28 cellular contexts compared by ENCODE assay signal in genomic region chr11:9581556-9582161, GRCh38.
"Had no signal": no experiment of that assay in that cellular context is flagged by ENCODE, and none has a peak within 500 bp of the region (broad histone marks: within the 10 kb centered on the region; RNA-seq: fewer than 3 reads in every experiment).

No MANE protein-coding gene starts in this region.

- DNase-seq: activated B cell treated with CpG ODN at 0.5 μM for 24 hours; activated CD4-positive, alpha-beta T cell treated with anti-CD3 and anti-CD28 coated beads for 36 hours; activated CD8-positive, alpha-beta memory T cell treated with anti-CD3 and anti-CD28 coated beads, Interleukin-2, amount 10 ng/mL, durations not matched to agents 7 days and 5 days; activated CD8-positive, alpha-beta T cell treated with anti-CD3 and anti-CD28 coated beads for 36 hours; activated effector memory CD4-positive, alpha-beta T cell treated with anti-CD3 and anti-CD28 coated beads, Interleukin-2, amount 50 U/mL, for 16 hours; activated T-cell treated with anti-CD3 and anti-CD28 coated beads for 4 hours; brain microvascular endothelial cell; caudate nucleus; dorsolateral prefrontal cortex; effector memory CD8-positive, alpha-beta T cell; gastrocnemius medialis; hippocampal formation; kidney glomerular epithelial cell; left ventricle myocardium inferior; naive thymus-derived CD4-positive, alpha-beta T cell; retina; stimulated activated CD4-positive, alpha-beta T cell treated with anti-CD3 and anti-CD28 coated beads, Interleukin-2, amount 100 ng/mL, for 48 hours; stimulated activated CD8-positive, alpha-beta memory T cell treated with anti-CD3 and anti-CD28 coated beads, Interleukin-4, amount 100 ng/mL, for 48 hours; stimulated activated naive B cell treated with anti-CD40 and anti-IgM and Interleukin-4, amounts not matched to agents 10 μg/mL and 1 μg/mL and 100 μg/mL, for 72 hours; T-helper 9 cell; testis; trophoblast cell; uterus had no signal

- H3K4me1 ChIP-seq: testis, uterus had no signal

- H3K27ac Mint-ChIP-seq: activated CD4-positive, alpha-beta T cell treated with anti-CD3 and anti-CD28 coated beads for 36 hours; activated CD8-positive, alpha-beta T cell treated with anti-CD3 and anti-CD28 coated beads for 36 hours; activated naive CD4-positive, alpha-beta T cell treated with anti-CD3 and anti-CD28 coated beads, Interleukin-2, amount 50 U/mL, for 24 hours; stimulated activated naive B cell treated with anti-CD40 and anti-IgM and Interleukin-4, amounts not matched to agents 10 μg/mL and 1 μg/mL and 100 μg/mL, for 72 hours had no signal

- H3K27me3 Mint-ChIP-seq: activated B cell treated with CpG ODN at 0.5 μM for 24 hours; activated CD4-positive, alpha-beta T cell treated with anti-CD3 and anti-CD28 coated beads for 36 hours; activated CD8-positive, alpha-beta memory T cell treated with anti-CD3 and anti-CD28 coated beads, Interleukin-2, amount 10 ng/mL, durations not matched to agents 7 days and 5 days; activated CD8-positive, alpha-beta T cell treated with anti-CD3 and anti-CD28 coated beads for 36 hours; activated naive CD4-positive, alpha-beta T cell treated with anti-CD3 and anti-CD28 coated beads, Interleukin-2, amount 50 U/mL, for 24 hours; effector memory CD8-positive, alpha-beta T cell; stimulated activated naive B cell treated with anti-CD40 and anti-IgM and Interleukin-4, amounts not matched to agents 10 μg/mL and 1 μg/mL and 100 μg/mL, for 72 hours had no signal

- H3K9me3 ChIP-seq: ascending aorta, esophagus muscularis mucosa, gastrocnemius medialis, left ventricle myocardium inferior, testis, uterus had no signal

- ATAC-seq: activated CD4-positive, alpha-beta T cell treated with anti-CD3 and anti-CD28 coated beads for 36 hours; activated CD8-positive, alpha-beta memory T cell treated with anti-CD3 and anti-CD28 coated beads, Interleukin-2, amount 10 ng/mL, durations not matched to agents 7 days and 5 days; activated CD8-positive, alpha-beta T cell treated with anti-CD3 and anti-CD28 coated beads for 36 hours; effector memory CD8-positive, alpha-beta T cell; gastrocnemius medialis; naive thymus-derived CD4-positive, alpha-beta T cell; stimulated activated naive B cell treated with anti-CD40 and anti-IgM and Interleukin-4, amounts not matched to agents 10 μg/mL and 1 μg/mL and 100 μg/mL, for 72 hours had no signal

- FAIRE-seq: colon had no signal

- H3K27ac ChIP-seq: ascending aorta, brain microvascular endothelial cell, dorsolateral prefrontal cortex, esophagus muscularis mucosa, gastrocnemius medialis, left ventricle myocardium inferior, testis, uterus had no signal

- H3K36me3 ChIP-seq: uterus had no signal

- H3K27me3 ChIP-seq: ascending aorta, brain microvascular endothelial cell, dorsolateral prefrontal cortex, esophagus muscularis mucosa, gastrocnemius medialis, testis, uterus had no signal

- H3K9me3 Mint-ChIP-seq: activated B cell treated with CpG ODN at 0.5 μM for 24 hours; activated CD8-positive, alpha-beta T cell treated with anti-CD3 and anti-CD28 coated beads for 36 hours; activated naive CD4-positive, alpha-beta T cell treated with anti-CD3 and anti-CD28 coated beads, Interleukin-2, amount 50 U/mL, for 24 hours; effector memory CD8-positive, alpha-beta T cell; naive thymus-derived CD4-positive, alpha-beta T cell; neural crest cell; stimulated activated naive B cell treated with anti-CD40 and anti-IgM and Interleukin-4, amounts not matched to agents 10 μg/mL and 1 μg/mL and 100 μg/mL, for 72 hours had no signal

- H3K4me3 ChIP-seq: ascending aorta, dorsolateral prefrontal cortex, esophagus muscularis mucosa, gastrocnemius medialis, left ventricle myocardium inferior, testis, uterus had no signal

- H3K4me3 Mint-ChIP-seq: activated B cell treated with CpG ODN at 0.5 μM for 24 hours; activated CD4-positive, alpha-beta T cell treated with anti-CD3 and anti-CD28 coated beads for 36 hours; activated CD8-positive, alpha-beta memory T cell treated with anti-CD3 and anti-CD28 coated beads, Interleukin-2, amount 10 ng/mL, durations not matched to agents 7 days and 5 days; activated CD8-positive, alpha-beta T cell treated with anti-CD3 and anti-CD28 coated beads for 36 hours; activated naive CD4-positive, alpha-beta T cell treated with anti-CD3 and anti-CD28 coated beads, Interleukin-2, amount 50 U/mL, for 24 hours; effector memory CD8-positive, alpha-beta T cell; naive thymus-derived CD4-positive, alpha-beta T cell; stimulated activated naive B cell treated with anti-CD40 and anti-IgM and Interleukin-4, amounts not matched to agents 10 μg/mL and 1 μg/mL and 100 μg/mL, for 72 hours had no signal
